In the genomic region with DNA sequence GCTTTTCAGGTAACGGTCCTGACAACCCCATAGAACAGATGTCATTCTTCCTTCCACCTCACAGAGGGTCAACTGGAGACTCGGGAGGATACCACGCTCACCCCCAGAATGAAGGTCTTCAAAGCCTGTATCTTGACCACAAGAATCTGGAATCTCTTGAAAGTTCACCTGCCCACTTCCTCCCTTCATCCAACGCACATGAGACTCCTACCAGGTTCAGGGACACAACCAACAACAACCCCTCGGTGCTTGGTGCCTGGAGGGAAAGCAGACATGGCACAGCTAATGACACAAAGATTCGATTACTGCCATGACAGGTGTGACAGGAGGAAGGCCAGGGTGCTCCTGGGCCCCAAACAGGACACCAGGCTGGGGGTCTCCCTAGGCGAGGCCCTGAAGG, we compare ENCODE assay signal across 16 cellular contexts.
"Had no signal": no experiment of that assay in that cellular context is flagged by ENCODE, and none has a peak within 500 bp of the region (broad histone marks: within the 10 kb centered on the region; RNA-seq: fewer than 3 reads in every experiment).

No MANE protein-coding gene starts in this region.

- DNase-seq: activated CD4-positive, alpha-beta memory T cell treated with anti-CD3 and anti-CD28 coated beads, Interleukin-2, amount 10 ng/mL, durations not matched to agents 7 days and 5 days; activated gamma-delta T cell treated with Interleukin-2 at 50 U/mL for 16 hours; activated naive CD8-positive, alpha-beta T cell treated with anti-CD3 and anti-CD28 coated beads, Interleukin-2, amount 10 ng/mL, durations not matched to agents 7 days and 5 days; activated T-cell treated with anti-CD3 and anti-CD28 coated beads, Interleukin-2, amount 50 U/mL, for 72 hours; anterior cingulate cortex; foreskin keratinocyte; left colon; naive thymus-derived CD8-positive, alpha-beta T cell; substantia nigra had no signal

- H3K36me3 ChIP-seq: neutrophil had no signal

- H3K27me3 ChIP-seq: foreskin keratinocyte had no signal

- H3K9me3 ChIP-seq: neutrophil had no signal

- H3K36me3 Mint-ChIP-seq: activated naive CD8-positive, alpha-beta T cell treated with anti-CD3 and anti-CD28 coated beads, Interleukin-2, amount 10 ng/mL, durations not matched to agents 7 days and 5 days; naive thymus-derived CD8-positive, alpha-beta T cell; type B pancreatic cell had no signal

- H3K4me3 Mint-ChIP-seq: activated CD4-positive, alpha-beta memory T cell treated with anti-CD3 and anti-CD28 coated beads, Interleukin-2, amount 10 ng/mL, durations not matched to agents 7 days and 5 days; activated naive CD8-positive, alpha-beta T cell treated with anti-CD3 and anti-CD28 coated beads, Interleukin-2, amount 10 ng/mL, durations not matched to agents 7 days and 5 days; activated T-cell treated with anti-CD3 and anti-CD28 coated beads, Interleukin-2, amount 50 U/mL, for 72 hours; naive thymus-derived CD8-positive, alpha-beta T cell; stimulated activated effector memory CD8-positive, alpha-beta T cell treated with anti-CD3 and anti-CD28 coated beads, Interleukin-12 subunit alpha, Interleukin-12 subunit beta, amount 100 ng/mL, for 72 hours; type B pancreatic cell had no signal

- H3K27ac ChIP-seq: foreskin keratinocyte, neutrophil had no signal

- H3K9me3 Mint-ChIP-seq: activated CD4-positive, alpha-beta memory T cell treated with anti-CD3 and anti-CD28 coated beads, Interleukin-2, amount 10 ng/mL, durations not matched to agents 7 days and 5 days; activated naive CD8-positive, alpha-beta T cell treated with anti-CD3 and anti-CD28 coated beads, Interleukin-2, amount 10 ng/mL, durations not matched to agents 7 days and 5 days; activated T-cell treated with anti-CD3 and anti-CD28 coated beads, Interleukin-2, amount 50 U/mL, for 72 hours; stimulated activated effector memory CD8-positive, alpha-beta T cell treated with anti-CD3 and anti-CD28 coated beads, Interleukin-12 subunit alpha, Interleukin-12 subunit beta, amount 100 ng/mL, for 72 hours; type B pancreatic cell had no signal

- H3K4me3 ChIP-seq: lung, skin epidermis had no signal

- H3K27me3 Mint-ChIP-seq: naive thymus-derived CD8-positive, alpha-beta T cell had no signal

- FAIRE-seq: bronchial epithelial cell, colon had no signal

- H3K27ac Mint-ChIP-seq: activated CD4-positive, alpha-beta memory T cell treated with anti-CD3 and anti-CD28 coated beads, Interleukin-2, amount 10 ng/mL, durations not matched to agents 7 days and 5 days; activated naive CD8-positive, alpha-beta T cell treated with anti-CD3 and anti-CD28 coated beads, Interleukin-2, amount 10 ng/mL, durations not matched to agents 7 days and 5 days; activated T-cell treated with anti-CD3 and anti-CD28 coated beads, Interleukin-2, amount 50 U/mL, for 72 hours; stimulated activated effector memory CD8-positive, alpha-beta T cell treated with anti-CD3 and anti-CD28 coated beads, Interleukin-12 subunit alpha, Interleukin-12 subunit beta, amount 100 ng/mL, for 72 hours; type B pancreatic cell had no signal
